ENCODE assay signal across 28 cellular contexts in genomic region chr11:117515892-117516291, GRCh38.
"Had no signal": no experiment of that assay in that cellular context is flagged by ENCODE, and none has a peak within 500 bp of the region (broad histone marks: within the 10 kb centered on the region; RNA-seq: fewer than 3 reads in every experiment).

No MANE protein-coding gene starts in this region.

- H3K36me3 ChIP-seq: suprapubic skin, thoracic aorta, thyroid gland, tibial artery, tibial nerve, transverse colon, upper lobe of left lung, upper lobe of right lung, uterus, vagina had no signal

- DNase-seq: stimulated activated CD4-positive, alpha-beta T cell treated with anti-CD3 and anti-CD28 coated beads, Interleukin-2, amount 100 ng/mL, for 48 hours; stimulated activated CD4-positive, alpha-beta T cell treated with anti-CD3 and anti-CD28 coated beads, Interleukin-4, amount 100 ng/mL, for 1 hour; stimulated activated CD4-positive, alpha-beta T cell treated with anti-CD3 and anti-CD28 coated beads, Interleukin-4, amount 100 ng/mL, for 24 hours; stimulated activated CD4-positive, alpha-beta T cell treated with anti-CD3 and anti-CD28 coated beads, Interleukin-4, amount 100 ng/mL, for 4 hours; stimulated activated CD8-positive, alpha-beta memory T cell treated with anti-CD3 and anti-CD28 coated beads, Interleukin-4, amount 100 ng/mL, for 48 hours; stimulated activated naive B cell treated with anti-CD40 and anti-IgM and Interleukin-4, amounts not matched to agents 10 μg/mL and 1 μg/mL and 100 μg/mL, for 72 hours; stimulated activated naive CD4-positive, alpha-beta T cell; stimulated activated naive CD4-positive, alpha-beta T cell treated with Interleukin-2 at 50 U/mL for 16 hours; stimulated activated naive CD8-positive, alpha-beta T cell treated with anti-CD3 and anti-CD28 coated beads, Interleukin-15, amount 100 ng/mL, for 72 hours; stimulated activated naive CD8-positive, alpha-beta T cell treated with anti-CD3 and anti-CD28 coated beads, Interleukin-15, Interleukin-2, amounts not matched to agents 100 U/mL and 50 U/mL, for 24 hours; stomach; substantia nigra; testis; thyroid gland; tibial artery; transverse colon; trophoblast cell; upper lobe of left lung; upper lobe of right lung; uterus had no signal

- H3K27me3 Mint-ChIP-seq: stimulated activated naive CD8-positive, alpha-beta T cell treated with anti-CD3 and anti-CD28 coated beads, Interleukin-15, Interleukin-2, amounts not matched to agents 100 ng/mL and 50 ng/mL, for 24 hours had no signal

- H3K36me3 Mint-ChIP-seq: stimulated activated effector memory CD8-positive, alpha-beta T cell treated with anti-CD3 and anti-CD28 coated beads, Interleukin-12 subunit alpha, Interleukin-12 subunit beta, amount 100 ng/mL, for 72 hours; stimulated activated memory B cell treated with anti-CD40 and anti-IgM and Interleukin-4, amounts not matched to agents 10 μg/mL and 1 μg/mL and 100 μg/mL, for 72 hours; type B pancreatic cell had no signal

- H3K4me3 ChIP-seq: stomach, suprapubic skin, testis, thoracic aorta, thyroid gland, tibial artery, tibial nerve, transverse colon, upper lobe of left lung, upper lobe of right lung, uterus, vagina had no signal

- H3K4me1 Mint-ChIP-seq: stimulated activated naive CD8-positive, alpha-beta T cell treated with anti-CD3 and anti-CD28 coated beads, Interleukin-15, amount 100 ng/mL, for 72 hours had no signal

- H3K9me3 Mint-ChIP-seq: stimulated activated effector memory CD8-positive, alpha-beta T cell treated with anti-CD3 and anti-CD28 coated beads, Interleukin-12 subunit alpha, Interleukin-12 subunit beta, amount 100 ng/mL, for 72 hours; stimulated activated memory B cell treated with anti-CD40 and anti-IgM and Interleukin-4, amounts not matched to agents 10 μg/mL and 1 μg/mL and 100 μg/mL, for 72 hours; stimulated activated naive B cell treated with anti-CD40 and anti-IgM and Interleukin-4, amounts not matched to agents 10 μg/mL and 1 μg/mL and 100 μg/mL, for 72 hours; stimulated activated naive CD8-positive, alpha-beta T cell treated with anti-CD3 and anti-CD28 coated beads, Interleukin-15, amount 100 ng/mL, for 72 hours; stimulated activated naive CD8-positive, alpha-beta T cell treated with anti-CD3 and anti-CD28 coated beads, Interleukin-15, Interleukin-2, amounts not matched to agents 100 ng/mL and 50 ng/mL, for 24 hours; type B pancreatic cell had no signal

- H3K27ac ChIP-seq: stomach, suprapubic skin, testis, thoracic aorta, thyroid gland, tibial artery, tibial nerve, transverse colon, upper lobe of left lung, upper lobe of right lung, uterus, vagina had no signal

- H3K9me3 ChIP-seq: stomach, suprapubic skin, testis, thoracic aorta, thyroid gland, tibial artery, tibial nerve, transverse colon, upper lobe of left lung, upper lobe of right lung, uterus, vagina had no signal

- H3K4me3 Mint-ChIP-seq: stimulated activated effector memory CD8-positive, alpha-beta T cell treated with anti-CD3 and anti-CD28 coated beads, Interleukin-12 subunit alpha, Interleukin-12 subunit beta, amount 100 ng/mL, for 72 hours; stimulated activated memory B cell treated with anti-CD40 and anti-IgM and Interleukin-4, amounts not matched to agents 10 μg/mL and 1 μg/mL and 100 μg/mL, for 72 hours; stimulated activated naive B cell treated with anti-CD40 and anti-IgM and Interleukin-4, amounts not matched to agents 10 μg/mL and 1 μg/mL and 100 μg/mL, for 72 hours; stimulated activated naive CD8-positive, alpha-beta T cell treated with anti-CD3 and anti-CD28 coated beads, Interleukin-15, amount 100 ng/mL, for 72 hours; stimulated activated naive CD8-positive, alpha-beta T cell treated with anti-CD3 and anti-CD28 coated beads, Interleukin-15, Interleukin-2, amounts not matched to agents 100 ng/mL and 50 ng/mL, for 24 hours; type B pancreatic cell had no signal

- H3K27ac Mint-ChIP-seq: stimulated activated effector memory CD8-positive, alpha-beta T cell treated with anti-CD3 and anti-CD28 coated beads, Interleukin-12 subunit alpha, Interleukin-12 subunit beta, amount 100 ng/mL, for 72 hours; stimulated activated memory B cell treated with anti-CD40 and anti-IgM and Interleukin-4, amounts not matched to agents 10 μg/mL and 1 μg/mL and 100 μg/mL, for 72 hours; stimulated activated naive B cell treated with anti-CD40 and anti-IgM and Interleukin-4, amounts not matched to agents 10 μg/mL and 1 μg/mL and 100 μg/mL, for 72 hours; stimulated activated naive CD8-positive, alpha-beta T cell treated with anti-CD3 and anti-CD28 coated beads, Interleukin-15, Interleukin-2, amounts not matched to agents 100 ng/mL and 50 ng/mL, for 24 hours; type B pancreatic cell had no signal

- H3K4me1 ChIP-seq: tibial artery, uterus had no signal

- ATAC-seq: stimulated activated effector memory CD8-positive, alpha-beta T cell treated with anti-CD3 and anti-CD28 coated beads, Interleukin-12 subunit alpha, Interleukin-12 subunit beta, amount 100 ng/mL, for 72 hours; stimulated activated memory B cell treated with anti-CD40 and anti-IgM and Interleukin-4, amounts not matched to agents 10 μg/mL and 1 μg/mL and 100 μg/mL, for 72 hours; stimulated activated naive B cell treated with anti-CD40 and anti-IgM and Interleukin-4, amounts not matched to agents 10 μg/mL and 1 μg/mL and 100 μg/mL, for 72 hours; stimulated activated naive CD8-positive, alpha-beta T cell treated with anti-CD3 and anti-CD28 coated beads, Interleukin-15, amount 100 ng/mL, for 72 hours; stimulated activated naive CD8-positive, alpha-beta T cell treated with anti-CD3 and anti-CD28 coated beads, Interleukin-15, Interleukin-2, amounts not matched to agents 100 U/mL and 50 U/mL, for 24 hours; upper lobe of right lung had no signal

- H3K27me3 ChIP-seq: suprapubic skin, testis, thyroid gland, tibial nerve, transverse colon, upper lobe of left lung, upper lobe of right lung, uterus, vagina had no signal
